Comparison of ENCODE assay signal across 1 cellular context in the genomic region with DNA sequence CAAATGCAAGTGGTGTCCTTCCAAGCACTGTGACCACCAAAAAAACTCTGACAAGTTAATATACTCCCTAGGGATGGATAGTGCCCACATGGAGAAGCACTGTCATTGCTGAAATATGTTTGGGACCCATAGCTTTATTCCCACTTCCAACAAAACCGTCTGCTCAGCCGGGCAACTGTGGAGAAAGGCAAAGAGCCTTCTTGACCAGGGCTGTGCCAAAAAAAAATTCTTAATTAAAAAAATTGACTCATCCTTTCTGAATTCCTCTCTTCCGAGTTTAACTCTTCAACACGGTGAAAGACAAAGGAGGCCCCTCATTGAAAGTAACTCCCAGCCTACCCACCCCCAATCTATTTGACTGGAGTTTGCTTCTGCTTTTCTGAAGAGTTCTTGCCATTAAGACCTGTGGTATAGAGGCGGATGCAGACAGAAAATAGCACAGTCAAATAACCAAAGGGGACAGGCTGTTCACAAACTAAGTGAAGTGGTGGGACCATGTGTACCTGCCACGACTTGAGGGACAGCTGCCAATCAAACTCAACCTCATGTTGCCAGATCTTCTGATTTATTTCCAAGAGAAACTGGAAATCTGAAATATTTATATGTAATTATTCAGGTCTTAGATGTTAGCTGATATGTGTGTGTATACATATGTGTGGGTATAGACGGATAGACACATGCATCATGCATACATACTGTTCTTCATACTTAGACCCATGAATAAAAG.
TF ChIP-seq lines count a peak whose summit lies in the region.

No MANE protein-coding gene starts in this region.

TF ChIP-seq in H1, 55 proteins besides CTCF, POLR2A, EP300 and RAD21:
- TF ChIP-seq RBBP5 (IDR thresholded peaks at IDR 0.05; ENCODE audit: borderline replicate concordance, low read depth, low read length) = no peak
- no peak for TF ChIP-seq SAP30 (IDR thresholded peaks at IDR 0.05; ENCODE audit: insufficient read depth, insufficient replicate concordance, low read length)
- TF ChIP-seq BRCA1 (IDR thresholded peaks at IDR 0.05; ENCODE audit: low read depth, low read length) = no peak
- no peak for TF ChIP-seq GABPA (IDR thresholded peaks at IDR 0.05; ENCODE audit: borderline replicate concordance, insufficient read depth, low read length)
- no peak for TF ChIP-seq KDM5A (IDR thresholded peaks at IDR 0.05; ENCODE audit: low read length)
- TF ChIP-seq CBX5 (IDR thresholded peaks at IDR 0.05; ENCODE audit: low read depth, low read length) = no peak
- TF ChIP-seq USF2 (IDR thresholded peaks at IDR 0.05; ENCODE audit: low read length) = no peak
- no peak for TF ChIP-seq SIX5 (IDR thresholded peaks at IDR 0.05; ENCODE audit: low read depth, low read length)
- TF ChIP-seq SP2 (IDR thresholded peaks at IDR 0.05; ENCODE audit: low read length) = no peak
- TF ChIP-seq TAF7 (optimal IDR thresholded peaks at IDR 0.05; ENCODE audit: borderline replicate concordance, low read depth, low read length) = no peak
- no peak for TF ChIP-seq EGR1 (IDR thresholded peaks at IDR 0.05; ENCODE audit: borderline replicate concordance, low read depth, low read length)
- TF ChIP-seq SRF (IDR thresholded peaks at IDR 0.05; ENCODE audit: low read depth, low read length) = no peak
- no peak for TF ChIP-seq EZH2 (IDR thresholded peaks at IDR 0.05; ENCODE audit: low read depth, low read length, severe bottlenecking)
- no peak for TF ChIP-seq SIRT6 (IDR thresholded peaks at IDR 0.05; ENCODE audit: low read length)
- no peak for TF ChIP-seq GTF2F1 (IDR thresholded peaks at IDR 0.05; ENCODE audit: borderline replicate concordance, low read depth, low read length)
- no peak for TF ChIP-seq SP4 (IDR thresholded peaks at IDR 0.05; ENCODE audit: low read length)
- no peak for TF ChIP-seq NRF1 (IDR thresholded peaks at IDR 0.05; ENCODE audit: low read depth, low read length)
- TF ChIP-seq SUZ12 (IDR thresholded peaks at IDR 0.05; ENCODE audit: low read length) = no peak
- TF ChIP-seq, protein P1, sequence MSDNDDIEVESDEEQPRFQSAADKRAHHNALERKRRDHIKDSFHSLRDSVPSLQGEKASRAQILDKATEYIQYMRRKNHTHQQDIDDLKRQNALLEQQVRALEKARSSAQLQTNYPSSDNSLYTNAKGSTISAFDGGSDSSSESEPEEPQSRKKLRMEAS (IDR thresholded peaks at IDR 0.05) = no peak
- no peak for TF ChIP-seq E2F6 (IDR thresholded peaks at IDR 0.05)
